Comparison of ENCODE assay signal across 8 cellular contexts in genomic region chr22:50530857-50531545, GRCh38. TPM values are rescaled to one million over a fixed set of nuclear protein-coding genes. Genes with fewer than 3 reads are reported as not detected.
DNase-seq lines count a peak whose midpoint lies in the region; ATAC-seq and TF ChIP-seq lines count a peak whose summit lies in the region.

No MANE protein-coding gene starts in this region.

- no peak for ATAC-seq in HG02970 (IDR thresholded peaks at IDR 0.05; ENCODE audit: low FRiP score, unreplicated experiment)

- DNase-seq in GM03348 (ENCODE audit: low spot score) = peak; percentile 73
- peak; percentile 55 for DNase-seq in LHCN-M2 (ENCODE audit: low read depth)
- peak; percentile 85 to 93 for DNase-seq in cardiac fibroblast (ENCODE audit: low read depth in 2 of 2)
- DNase-seq in left kidney (ENCODE audit: low read depth, low spot score) = peak; percentile 87
- DNase-seq in stimulated activated CD4-positive, alpha-beta T cell treated with anti-CD3 and anti-CD28 coated beads, Interleukin-2, amount 100 ng/mL, for 48 hours = peak; percentile 77 to 78
- DNase-seq in NCI-H1417 treated with DMSO at 0.1 percent for 48 hours (lab: John Stamatoyannopoulos, UW) = no peak

- H3K4me3 ChIP-seq in WI38 (ENCODE audit: low read depth, low read length) (peak overlapping the region; percentile 53), cardiac fibroblast (replicated peaks in 1 of 2; ENCODE audit: low read depth in 2 of 2, low read length in 2 of 2) (peak overlapping the region; percentile 55 to 59)

- TF ChIP-seq CTCF in WI38 (IDR thresholded peaks at IDR 0.05; ENCODE audit: low read depth, low read length) (no peak), cardiac fibroblast (IDR thresholded peaks at IDR 0.05; ENCODE audit: low read depth, low read length) (no peak)

RNA-seq across cellular contexts. Expression of gene TYMP, which starts 1.2 kb away (rescaled TPM):
- 3.6 and 4.3 TPM in 2 replicates for total RNA-seq in LHCN-M2 (2014; rRNA removed)
- polyA plus RNA-seq in LHCN-M2 (2012) = 3.1 TPM

RNA-seq across cellular contexts. Expression of gene SCO2, which starts 5.6 kb away (rescaled TPM):
- total RNA-seq in LHCN-M2 (2014; rRNA removed) = 7.4 and 7.7 TPM in 2 replicates
- polyA plus RNA-seq in LHCN-M2 (2012) = 2.8 TPM

RNA-seq across cellular contexts. Expression of gene KLHDC7B, which starts 14.7 kb away (rescaled TPM):
- not detected in 2 replicates for total RNA-seq in LHCN-M2 (2014; rRNA removed)
- not detected for polyA plus RNA-seq in LHCN-M2 (2012)

RNA-seq across cellular contexts. Expression of gene NCAPH2, which starts 23.0 kb away (rescaled TPM):
- total RNA-seq in LHCN-M2 (2014; rRNA removed) = 72.1 and 75.2 TPM in 2 replicates
- 42.1 TPM for polyA plus RNA-seq in LHCN-M2 (2012)

RNA-seq across cellular contexts. Expression of gene LMF2, which starts 23.5 kb away (rescaled TPM):
- 87.5 and 98.3 TPM in 2 replicates for total RNA-seq in LHCN-M2 (2014; rRNA removed)
- polyA plus RNA-seq in LHCN-M2 (2012) = 64.6 TPM
